Comparison of ENCODE assay signal across 8 cellular contexts in genomic region chrX:150361777-150362351, GRCh38. TPM values are rescaled to one million over a fixed set of nuclear protein-coding genes. Genes with fewer than 3 reads are reported as not detected.
DNase-seq lines count a peak whose midpoint lies in the region; ATAC-seq and TF ChIP-seq lines count a peak whose summit lies in the region.

No MANE protein-coding gene starts in this region.

- no peaks in the 10 kb centered on the region for H3K36me3 Mint-ChIP-seq in GM23338 (ENCODE audit: low read depth)
- H3K36me3 Mint-ChIP-seq in activated CD8-positive, alpha-beta memory T cell treated with anti-CD3 and anti-CD28 coated beads, Interleukin-2, amount 10 ng/mL, durations not matched to agents 7 days and 5 days: no peaks in the 10 kb centered on the region

- H3K27ac ChIP-seq in GM23338 (ENCODE audit: low read depth): no peak overlapping the region
- peak overlapping the region in 2 of 4 donors; percentile 88 to 91 for H3K27ac ChIP-seq in gastroesophageal sphincter
- peak overlapping the region; percentile 87 to 91 (median 90) for H3K27ac ChIP-seq in sigmoid colon

- H2AFZ ChIP-seq in GM23338: no peak overlapping the region

- H3K79me2 ChIP-seq in GM23338 (replicated peaks; ENCODE audit: insufficient read depth): no peaks in the 10 kb centered on the region

- no peaks in the 10 kb centered on the region for H3F3A ChIP-seq in GM23338 (replicated peaks; ENCODE audit: low read depth)

- CTCF ChIA-PET in activated CD8-positive, alpha-beta memory T cell treated with anti-CD3 and anti-CD28 coated beads, Interleukin-2, amount 10 ng/mL, durations not matched to agents 7 days and 5 days (lab: Charles Lee): interaction anchor here (1.0 to 1.5 kb wide), 5 partner anchors 12 to 411 kb away, joined by 3 to 5 read pairs (median 3); no protein-coding TSS in a partner anchor

- H3K4me1 ChIP-seq in GM23338 (ENCODE audit: insufficient read depth) (no peaks in the 10 kb centered on the region; the same call in 1 of the 2 replicates), gastroesophageal sphincter (peaks cover 0 to 16% (median 9%) of the 10 kb centered on the region in 3 donors), sigmoid colon (peaks cover 0 to 15% (median 9%) of the 10 kb centered on the region in 4 donors)

- H3K9me2 ChIP-seq in GM23338 (ENCODE audit: insufficient read depth): no peaks in the 10 kb centered on the region

- H3K27me3 Mint-ChIP-seq in GM23338 (ENCODE audit: insufficient read depth, low read depth, poor library complexity): peaks cover 60% of the 10 kb centered on the region
- H3K27me3 Mint-ChIP-seq in activated CD8-positive, alpha-beta memory T cell treated with anti-CD3 and anti-CD28 coated beads, Interleukin-2, amount 10 ng/mL, durations not matched to agents 7 days and 5 days: peaks cover 27% of the 10 kb centered on the region

- H4K20me1 ChIP-seq in GM23338 (replicated peaks; ENCODE audit: insufficient read depth): no peaks in the 10 kb centered on the region

- H3K36me3 ChIP-seq in GM23338 (ENCODE audit: insufficient read depth): no peaks in the 10 kb centered on the region
- no peaks in the 10 kb centered on the region for H3K36me3 ChIP-seq in gastroesophageal sphincter
- no peaks in the 10 kb centered on the region for H3K36me3 ChIP-seq in sigmoid colon

- no peak for TF ChIP-seq EP300 in gastroesophageal sphincter (IDR thresholded peaks at IDR 0.05)
- no peak for TF ChIP-seq EP300 in sigmoid colon (IDR thresholded peaks at IDR 0.05)

- H3K9me3 ChIP-seq in gastroesophageal sphincter (no peaks in the 10 kb centered on the region), sigmoid colon (no peaks in the 10 kb centered on the region)

- DNase-seq in GM23338 (ENCODE audit: low spot score): peak; percentile 41
- DNase-seq in activated CD8-positive, alpha-beta memory T cell treated with anti-CD3 and anti-CD28 coated beads, Interleukin-2, amount 10 ng/mL, durations not matched to agents 7 days and 5 days: peak; percentile 42
- DNase-seq in sigmoid colon: peak; percentile 74
- DNase-seq in NCI-H128 (lab: John Stamatoyannopoulos, UW; ENCODE audit: unreplicated experiment): no peak
- no peak for DNase-seq in HUDEP-2 (lab: John Stamatoyannopoulos, UW; ENCODE audit: unreplicated experiment in 76 of 76)
- DNase-seq in NCI-H69 (lab: John Stamatoyannopoulos, UW): no peak
- no peak for DNase-seq in NCI-H1417 treated with DMSO at 0.1 percent for 48 hours (lab: John Stamatoyannopoulos, UW)

- H3K27me3 ChIP-seq in GM23338 (ENCODE audit: insufficient read depth) (peaks cover 76% of the 10 kb centered on the region), gastroesophageal sphincter (no peaks in the 10 kb centered on the region), sigmoid colon (no peaks in the 10 kb centered on the region)

- intact Hi-C loops in sigmoid colon (cut with DNase I): loop anchor here (2.0 to 10.0 kb wide), 6 partner anchors 125 to 817 kb away; partner anchors contain the start of genes EOLA1, HSFX3, MTM1 and MTMR1

- no CpG with 5 or more reads among the region's 37 CpGs for WGBS in gastroesophageal sphincter (ENCODE audit: low coverage in 1 of 2), 2 donors
- WGBS in sigmoid colon, 2 donors: 1 to 3% methylated on average over 37 of the region's 37 CpGs

- H3K27ac Mint-ChIP-seq in GM23338: no peak overlapping the region
- H3K27ac Mint-ChIP-seq in activated CD8-positive, alpha-beta memory T cell treated with anti-CD3 and anti-CD28 coated beads, Interleukin-2, amount 10 ng/mL, durations not matched to agents 7 days and 5 days: no peak overlapping the region

- H3K4me1 Mint-ChIP-seq in GM23338: peaks cover 8% of the 10 kb centered on the region
- peaks cover 23% of the 10 kb centered on the region for H3K4me1 Mint-ChIP-seq in activated CD8-positive, alpha-beta memory T cell treated with anti-CD3 and anti-CD28 coated beads, Interleukin-2, amount 10 ng/mL, durations not matched to agents 7 days and 5 days

- H3K4me3 Mint-ChIP-seq in GM23338: peak overlapping the region; percentile 62
- H3K4me3 Mint-ChIP-seq in activated CD8-positive, alpha-beta memory T cell treated with anti-CD3 and anti-CD28 coated beads, Interleukin-2, amount 10 ng/mL, durations not matched to agents 7 days and 5 days: peak overlapping the region; percentile 80

- TF ChIP-seq POLR2A in gastroesophageal sphincter (IDR thresholded peaks at IDR 0.05): no peak
- no peak for TF ChIP-seq POLR2A in sigmoid colon (IDR thresholded peaks at IDR 0.05)

- TF ChIP-seq CTCF in GM23338 (conservative IDR thresholded peaks at IDR 0.05; ENCODE audit: low read depth in 2 of 2): no peak
- TF ChIP-seq CTCF in gastroesophageal sphincter (IDR thresholded peaks at IDR 0.05): no peak
- TF ChIP-seq CTCF in sigmoid colon (IDR thresholded peaks at IDR 0.05): no peak

- no peak for ATAC-seq in GM23338
- no peak for ATAC-seq in activated CD8-positive, alpha-beta memory T cell treated with anti-CD3 and anti-CD28 coated beads, Interleukin-2, amount 10 ng/mL, durations not matched to agents 7 days and 5 days
- ATAC-seq in gastroesophageal sphincter: no peak

- H3K4me3 ChIP-seq in GM23338: peak overlapping the region; percentile 58
- peak overlapping the region; percentile 48 to 66 for H3K4me3 ChIP-seq in gastroesophageal sphincter
- H3K4me3 ChIP-seq in sigmoid colon: peak overlapping the region; percentile 47 to 65 (median 61)

- no peaks in the 10 kb centered on the region for H3K9me3 Mint-ChIP-seq in GM23338
- H3K9me3 Mint-ChIP-seq in activated CD8-positive, alpha-beta memory T cell treated with anti-CD3 and anti-CD28 coated beads, Interleukin-2, amount 10 ng/mL, durations not matched to agents 7 days and 5 days (ENCODE audit: low read depth): no peaks in the 10 kb centered on the region

- peak overlapping the region; percentile 78 for H3K4me2 ChIP-seq in GM23338

TF ChIP-seq in GM23338, 12 proteins besides CTCF, POLR2A, EP300 and RAD21 (continues in another document):
- TF ChIP-seq JUNB (IDR thresholded peaks at IDR 0.05; ENCODE audit: unreplicated experiment) (no peak), ZNF114 (CRISPR knock-in tag; IDR thresholded peaks at IDR 0.05) (no peak), ZNF331 (CRISPR knock-in tag; IDR thresholded peaks at IDR 0.05; ENCODE audit: low read depth) (no peak), STAT1 (IDR thresholded peaks at IDR 0.05; ENCODE audit: unreplicated experiment) (no peak), EZH2 (IDR thresholded peaks at IDR 0.05; ENCODE audit: low read depth, unreplicated experiment) (no peak)

RNA-seq across cellular contexts. Expression of gene MAMLD1, which starts 1.3 kb away (rescaled TPM):
- 0.19 and 0.21 TPM in 2 replicates for total RNA-seq in GM23338 (2014; rRNA removed; shearing (Covaris generic))
- polyA plus RNA-seq in GM23338 (2016; fragmentation: Nextera tagmentation; extraction: Ambion mirVana): 0.12 and 0.13 TPM in 2 replicates
- total RNA-seq in activated CD8-positive, alpha-beta memory T cell treated with anti-CD3 and anti-CD28 coated beads, Interleukin-2, amount 10 ng/mL, durations not matched to agents 7 days and 5 days: 10 to 100 TPM in 1 of 2 experiments, 1 to 10 TPM in 1; 8.1 to 11.9 TPM
- total RNA-seq in gastroesophageal sphincter: 1 to 10 TPM; 2.2 to 7.3 (median 3.9) TPM
- total RNA-seq in sigmoid colon: 1 to 10 TPM; 1.2 to 6.4 (median 2.2) TPM
- polyA plus RNA-seq in sigmoid colon: 1 to 10 TPM in 1 of 3 donors, under 1 TPM in 2; under 0.01 to 1.1 (median 0.23) TPM

Comparison
In these comparisons a context has a peak if more than half of its experiments do, and no peak if none do; other contexts are left out.
1. DNase-seq: peak in GM23338 (single experiment), activated CD8-positive, alpha-beta memory T cell treated with anti-CD3 and anti-CD28 coated beads, Interleukin-2, amount 10 ng/mL, durations not matched to agents 7 days and 5 days (single experiment) and sigmoid colon (single experiment); none in NCI-H128 (single experiment), HUDEP-2 (0 of 76), NCI-H69 (single experiment) and NCI-H1417 treated with DMSO at 0.1 percent for 48 hours (single experiment).
2. Peak in every context shown above with its lines, with median percentiles within 50 percentile points of each other: H3K4me3 ChIP-seq.